Comparison of ENCODE assay signal across 1 cellular context in the genomic region with DNA sequence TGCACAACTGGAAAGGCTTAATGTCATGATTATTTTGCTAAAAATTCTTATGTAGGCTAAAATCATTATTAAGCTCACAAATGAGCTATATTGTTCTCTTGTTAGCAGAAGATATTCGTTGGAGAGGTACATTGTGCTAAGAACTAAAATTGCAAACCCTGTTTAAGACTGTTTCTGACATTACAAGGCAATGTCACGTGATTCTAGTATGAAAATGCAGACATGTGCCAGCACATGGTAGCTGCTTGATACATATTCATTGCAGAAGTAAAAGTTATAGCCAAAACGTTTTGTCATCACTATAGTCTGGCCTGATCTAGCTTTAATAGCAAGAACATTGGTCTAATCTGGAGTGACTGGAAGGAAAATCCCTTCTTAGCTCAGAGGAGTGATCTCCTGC.
TF ChIP-seq lines count a peak whose summit lies in the region.

No MANE protein-coding gene starts in this region.

TF ChIP-seq in K562, 482 proteins besides CTCF, POLR2A, EP300 and RAD21 (continued from another document):
- TF ChIP-seq, protein P1, sequence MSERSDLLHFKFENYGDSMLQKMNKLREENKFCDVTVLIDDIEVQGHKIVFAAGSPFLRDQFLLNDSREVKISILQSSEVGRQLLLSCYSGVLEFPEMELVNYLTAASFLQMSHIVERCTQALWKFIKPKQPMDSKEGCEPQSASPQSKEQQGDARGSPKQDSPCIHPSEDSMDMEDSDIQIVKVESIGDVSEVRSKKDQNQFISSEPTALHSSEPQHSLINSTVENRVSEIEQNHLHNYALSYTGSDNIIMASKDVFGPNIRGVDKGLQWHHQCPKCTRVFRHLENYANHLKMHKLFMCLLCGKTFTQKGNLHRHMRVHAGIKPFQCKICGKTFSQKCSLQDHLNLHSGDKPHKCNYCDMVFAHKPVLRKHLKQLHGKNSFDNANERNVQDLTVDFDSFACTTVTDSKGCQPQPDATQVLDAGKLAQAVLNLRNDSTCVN (CRISPR knock-in tag; IDR thresholded peaks at IDR 0.05): no peak
